12 cellular contexts compared by ENCODE assay signal in genomic region chr3:120683671-120684301, GRCh38.
"Had no signal": no experiment of that assay in that cellular context is flagged by ENCODE, and none has a peak within 500 bp of the region (broad histone marks: within the 10 kb centered on the region; RNA-seq: fewer than 3 reads in every experiment).

No MANE protein-coding gene starts in this region.

- H3K9me3 Mint-ChIP-seq: activated naive CD4-positive, alpha-beta T cell treated with anti-CD3 and anti-CD28 coated beads, Interleukin-2, amount 10 ng/mL, durations not matched to agents 7 days and 5 days; central memory CD8-positive, alpha-beta T cell; natural killer cell had no signal

- H3K36me3 ChIP-seq: adrenal gland had no signal

- H3K4me3 ChIP-seq: adrenal gland, mucosa of descending colon, psoas muscle, tibial artery had no signal

- ATAC-seq: mucosa of descending colon, natural killer cell, sciatic nerve had no signal

- H3K9me3 ChIP-seq: adrenal gland, mucosa of descending colon, psoas muscle, tibial artery had no signal

- H3K27ac Mint-ChIP-seq: activated naive CD4-positive, alpha-beta T cell treated with anti-CD3 and anti-CD28 coated beads, Interleukin-2, amount 10 ng/mL, durations not matched to agents 7 days and 5 days; natural killer cell had no signal

- H3K27ac ChIP-seq: adrenal gland, psoas muscle, tibial artery had no signal

- H3K27me3 ChIP-seq: adrenal gland, tibial artery had no signal

- H3K36me3 Mint-ChIP-seq: natural killer cell had no signal

- DNase-seq: activated CD4-positive, alpha-beta T cell treated with anti-CD3 and anti-CD28 coated beads for 4 hours; activated naive CD4-positive, alpha-beta T cell treated with anti-CD3 and anti-CD28 coated beads, Interleukin-2, amount 10 ng/mL, durations not matched to agents 7 days and 5 days; adrenal gland; mucosa of descending colon; natural killer cell; nucleus accumbens; psoas muscle; stimulated activated CD4-positive, alpha-beta T cell treated with anti-CD3 and anti-CD28 coated beads, Interleukin-12 subunit alpha, Interleukin-12 subunit beta, amount 100 ng/mL, for 4 hours; T1000; tibial artery had no signal
